ENCODE assay signal across 23 cellular contexts in genomic region chr1:70327306-70328076, GRCh38. TPM values are rescaled to one million over a fixed set of nuclear protein-coding genes. Genes with fewer than 3 reads are reported as not detected.
DNase-seq lines count a peak whose midpoint lies in the region; FAIRE-seq and TF ChIP-seq lines count a peak whose summit lies in the region.
"Had no signal": no experiment of that assay in that cellular context is flagged by ENCODE, and none has a peak within 500 bp of the region (broad histone marks: within the 10 kb centered on the region; RNA-seq: fewer than 3 reads in every experiment).

No MANE protein-coding gene starts in this region.

- no peak overlapping the region for H2AK5ac ChIP-seq in mesenchymal stem cell (ENCODE audit: low read length, severe bottlenecking)

- no TSS peak for BruUV-seq in mammary epithelial cell (replicated peaks; lab: Mats Ljungman, UMichigan)

- no peaks in the 10 kb centered on the region for H4K20me1 ChIP-seq in mammary epithelial cell (ENCODE audit: insufficient read depth, low read length)

- TF ChIP-seq CTCF in mammary epithelial cell (conservative IDR thresholded peaks at IDR 0.05 in 1 of 2, IDR thresholded peaks at IDR 0.05 in 1 of 2; ENCODE audit: extremely low read depth in 1 of 2, insufficient read depth in 1 of 2, low read depth in 1 of 2, low read length in 2 of 2) = no peak

- no peak for TF ChIP-seq POLR2A in GM12892 (IDR thresholded peaks at IDR 0.05; ENCODE audit: low read depth, low read length)

- H3K4me1 ChIP-seq in mammary epithelial cell (ENCODE audit: insufficient read depth, low read length) = peaks cover 21% of the 10 kb centered on the region
- H3K4me1 ChIP-seq in mesenchymal stem cell (ENCODE audit: control insufficient read depth, insufficient read depth, low read depth, low read length) = peaks cover 6% of the 10 kb centered on the region

- no peak overlapping the region for H4K91ac ChIP-seq in mesenchymal stem cell (ENCODE audit: low read length)

- peaks cover 9% of the 10 kb centered on the region for H3K79me1 ChIP-seq in mesenchymal stem cell (replicated peaks; ENCODE audit: low read length, poor library complexity, severe bottlenecking)

- H3K27me3 ChIP-seq in mammary epithelial cell (ENCODE audit: insufficient read depth, low read length) = no peaks in the 10 kb centered on the region
- H3K27me3 ChIP-seq in mesenchymal stem cell (ENCODE audit: control insufficient read depth in 1 of 2, insufficient read depth in 1 of 2, low read length in 2 of 2) = no peaks in the 10 kb centered on the region
- H3K27me3 ChIP-seq: esophagus squamous epithelium, stomach, tibial nerve had no signal

- H3K9me3 ChIP-seq in mammary epithelial cell (replicated peaks; ENCODE audit: insufficient read depth, low read length) (no peaks in the 10 kb centered on the region), mesenchymal stem cell (ENCODE audit: control insufficient read depth, low read length) (no peaks in the 10 kb centered on the region)
- H3K9me3 ChIP-seq: esophagus squamous epithelium, stomach, tibial nerve had no signal

- intact Hi-C loops in mammary epithelial cell (cut with micrococcal nuclease) = no loop called here

- no peak overlapping the region for H3K18ac ChIP-seq in mesenchymal stem cell (ENCODE audit: low read depth in 1 of 2, low read length in 2 of 2)

- H2BK15ac ChIP-seq in mesenchymal stem cell (ENCODE audit: low read depth, poor library complexity, severe bottlenecking) = no peak overlapping the region

- H3K79me2 ChIP-seq in mammary epithelial cell (ENCODE audit: insufficient read depth, low read length) = peaks cover 24% of the 10 kb centered on the region

- in situ Hi-C loops in mammary epithelial cell (cut with MboI; ENCODE audit: low sequenced_read_pairs in 2 of 2) = no loop called here

- H3K9ac ChIP-seq in mammary epithelial cell (ENCODE audit: insufficient read depth, low read length) = no peak overlapping the region
- H3K9ac ChIP-seq in mesenchymal stem cell (ENCODE audit: low read length) = no peak overlapping the region

- FAIRE-seq in GM12892 (lab: Jason Lieb, UNC) = peak; percentile 33
- FAIRE-seq: GM19239 had no signal

- 71% methylated on average over 7 of the region's 7 CpGs for WGBS in mammary epithelial cell (ENCODE audit: low coverage, missing lambda C conversion rate)
- 90% methylated on average over 4 of the region's 7 CpGs for WGBS in mesenchymal stem cell

- no peak overlapping the region for H3K14ac ChIP-seq in mesenchymal stem cell (ENCODE audit: low read length in 2 of 2)

- no peak overlapping the region for H2BK120ac ChIP-seq in mesenchymal stem cell (ENCODE audit: low read depth, low read length)

- H2BK5ac ChIP-seq in mesenchymal stem cell (ENCODE audit: low read depth, low read length, poor library complexity, severe bottlenecking) = no peak overlapping the region

- H3K4me3 ChIP-seq in mammary epithelial cell (replicated peaks in 1 of 3; ENCODE audit: insufficient read depth in 1 of 3, low read depth in 2 of 3, low read length in 3 of 3) = no peak overlapping the region
- no peak overlapping the region for H3K4me3 ChIP-seq in mesenchymal stem cell (ENCODE audit: insufficient read depth in 1 of 2, low read depth in 1 of 2, low read length in 2 of 2)
- H3K4me3 ChIP-seq: esophagus squamous epithelium, stomach, tibial nerve had no signal

- CTCF ChIA-PET in mammary epithelial cell (lab: Charles Lee; ENCODE audit: low non-redundant PET) = no interaction called here

- H3K27ac ChIP-seq in mammary epithelial cell (ENCODE audit: insufficient read depth, low read depth, low read length) = peak overlapping the region; percentile 44
- H3K27ac ChIP-seq in mesenchymal stem cell (ENCODE audit: low read length, poor library complexity, severe bottlenecking) = peak overlapping the region; percentile 35
- H3K27ac ChIP-seq: esophagus squamous epithelium, stomach, tibial nerve had no signal

- no peak overlapping the region for H3K4ac ChIP-seq in mesenchymal stem cell (ENCODE audit: low read depth in 1 of 2, low read length in 2 of 2)

- no peak overlapping the region for H3K23ac ChIP-seq in mesenchymal stem cell (ENCODE audit: low read length in 2 of 2)

- H3K36me3 ChIP-seq in mammary epithelial cell (ENCODE audit: insufficient read depth, low read length) (peaks cover 2% of the 10 kb centered on the region), mesenchymal stem cell (ENCODE audit: control insufficient read depth in 1 of 2, insufficient read depth in 2 of 2, low read depth in 1 of 2, low read length in 2 of 2) (peaks cover 3 to 16% of the 10 kb centered on the region in 2 experiments)

- DNase-seq in GM12892 (ENCODE audit: insufficient read length) = no peak
- peak; percentile 35 for DNase-seq in HPDE6-E6E7 (ENCODE audit: extremely low spot score)
- DNase-seq in mammary epithelial cell = peak; percentile 53
- no peak for DNase-seq in mesenchymal stem cell
- no peak for DNase-seq in NCI-H446 treated with DMSO at 0.1 percent for 48 hours (lab: John Stamatoyannopoulos, UW)
- no peak for DNase-seq in foreskin melanocyte
- DNase-seq in OCI-M1 (lab: John Stamatoyannopoulos, UW) = no peak
- DNase-seq: activated B cell treated with CpG ODN at 0.5 μM for 24 hours; activated CD4-positive, alpha-beta memory T cell treated with anti-CD3 and anti-CD28 coated beads for 36 hours; activated naive CD4-positive, alpha-beta T cell; anterior cingulate cortex; CD4-positive, alpha-beta memory T cell; DMS79; esophagus squamous epithelium; kidney glomerular epithelial cell; NCI-H2107; NCI-H510A treated with DMSO at 0.1 percent for 48 hours; NK-92 treated with Interleukin-12 subunit alpha and Interleukin-12 subunit beta, amount 100 ng/mL, for 24 hours; nucleus accumbens; retina; stomach had no signal

- no peak overlapping the region for H2BK12ac ChIP-seq in mesenchymal stem cell (ENCODE audit: low read length in 2 of 2)

- H3K4me2 ChIP-seq in mammary epithelial cell (ENCODE audit: insufficient read depth, low read depth, low read length) (no peak overlapping the region), mesenchymal stem cell (ENCODE audit: low read length, poor library complexity, severe bottlenecking) (no peak overlapping the region)

- no peak overlapping the region for H4K8ac ChIP-seq in mesenchymal stem cell (ENCODE audit: low read length)

- no peak overlapping the region for H2AFZ ChIP-seq in mammary epithelial cell (ENCODE audit: low read depth, low read length)
- H2AFZ ChIP-seq in mesenchymal stem cell (ENCODE audit: low read depth, low read length) = no peak overlapping the region

- dilution Hi-C loops in mammary epithelial cell (cut with HindIII; ENCODE audit: low sequenced_read_pairs) = no loop called here

RNA-seq across cellular contexts. Expression of gene ANKRD13C, which starts 27.0 kb away (rescaled TPM):
- polyA plus RNA-seq in GM12892 (2012; ENCODE audit: missing spikeins) = 14.1 TPM
- total RNA-seq in mammary epithelial cell = 10 to 100 TPM; 16.7 to 24.0 TPM
- 5.1 TPM for polyA plus RNA-seq in mammary epithelial cell
- 0.98 TPM for polyA minus RNA-seq in mammary epithelial cell
- 22.4 TPM for polyA plus RNA-seq in mesenchymal stem cell (2013, experiment 1 of 2)
- polyA plus RNA-seq in mesenchymal stem cell (2013, experiment 2 of 2) = 23.5 TPM

Comparison
In these comparisons a context has a peak if more than half of its experiments do, and no peak if none do; other contexts are left out.
1. DNase-seq: peak in HPDE6-E6E7 (single experiment) and mammary epithelial cell (single experiment); none in GM12892 (single experiment), mesenchymal stem cell (single experiment), NCI-H446 treated with DMSO at 0.1 percent for 48 hours (single experiment), foreskin melanocyte (single experiment) and OCI-M1 (single experiment).